Comparison of ENCODE assay signal across 2 cellular contexts in genomic region chr21:24259241-24259640, GRCh38.
TF ChIP-seq lines count a peak whose summit lies in the region.

No MANE protein-coding gene starts in this region.

TF ChIP-seq in SK-N-SH, 30 proteins besides CTCF, POLR2A, EP300 and RAD21 (continued from another document):
- TF ChIP-seq SMC3 (IDR thresholded peaks at IDR 0.05; ENCODE audit: low read depth, low read length) (no peak), IRF3 (IDR thresholded peaks at IDR 0.05; ENCODE audit: low read depth, low read length) (no peak), TEAD4 (IDR thresholded peaks at IDR 0.05; ENCODE audit: borderline replicate concordance, insufficient read depth) (no peak), TCF12 (IDR thresholded peaks at IDR 0.05) (peak; percentile 42), MAX (IDR thresholded peaks at IDR 0.05; ENCODE audit: low read depth) (no peak), FOSL2 (IDR thresholded peaks at IDR 0.05; ENCODE audit: borderline replicate concordance, low read depth) (0 out of 2 replicates have a peak, but pooled peaks have one; percentile 18), RFX5 (IDR thresholded peaks at IDR 0.05; ENCODE audit: low read length) (no peak), NFIC (IDR thresholded peaks at IDR 0.05; ENCODE audit: borderline replicate concordance) (no peak), USF2 (IDR thresholded peaks at IDR 0.05; ENCODE audit: borderline replicate concordance, low read depth, low read length) (no peak), POLR2AphosphoS5 (IDR thresholded peaks at IDR 0.05; ENCODE audit: low read depth, low read length) (no peak), PBX3 (IDR thresholded peaks at IDR 0.05) (peak; percentile 14; the same call in 1 of the 2 replicates), GATA2 (CRISPR knock-in tag; IDR thresholded peaks at IDR 0.05) (no peak), REST (IDR thresholded peaks at IDR 0.05; ENCODE audit: low read depth, low read length) (no peak)

TF ChIP-seq in K562, 482 proteins besides CTCF, POLR2A, EP300 and RAD21 (continued from another document):
- TF ChIP-seq ZNF609 (CRISPR knock-in tag; IDR thresholded peaks at IDR 0.05; ENCODE audit: borderline replicate concordance): no peak
- no peak for TF ChIP-seq ZNF444 (CRISPR knock-in tag; IDR thresholded peaks at IDR 0.05)
- peak; percentile 53 for TF ChIP-seq NFE2 (IDR thresholded peaks at IDR 0.05; ENCODE audit: low read depth)
- peak; percentile 71 for TF ChIP-seq MAFG (tag; conservative IDR thresholded peaks at IDR 0.05)
- no peak for TF ChIP-seq TFAM (CRISPR knock-in tag; conservative IDR thresholded peaks at IDR 0.05)
- TF ChIP-seq ZNF395 (CRISPR knock-in tag; IDR thresholded peaks at IDR 0.05): no peak
- peak; percentile 83 for TF ChIP-seq ZNF316 (IDR thresholded peaks at IDR 0.05)
- no peak for TF ChIP-seq PCBP2 (IDR thresholded peaks at IDR 0.05; ENCODE audit: low read depth, low read length, poor library complexity, severe bottlenecking)
- TF ChIP-seq ETS2 (tag; IDR thresholded peaks at IDR 0.05; ENCODE audit: borderline replicate concordance, poor library complexity, severe bottlenecking): no peak
- TF ChIP-seq DIDO1 (tag; IDR thresholded peaks at IDR 0.05; ENCODE audit: low read depth): no peak
- no peak for TF ChIP-seq ZFP1 (CRISPR knock-in tag; IDR thresholded peaks at IDR 0.05)
